Comparison of ENCODE assay signal across 8 cellular contexts in genomic region chr7:16754869-16755317, GRCh38. TPM values are rescaled to one million over a fixed set of nuclear protein-coding genes. Genes with fewer than 3 reads are reported as not detected.
DNase-seq lines count a peak whose midpoint lies in the region; ATAC-seq and TF ChIP-seq lines count a peak whose summit lies in the region.

No MANE protein-coding gene starts in this region.

- H4K20me1 ChIP-seq in HCT116 (ENCODE audit: insufficient read depth), result no peaks in the 10 kb centered on the region
- H4K20me1 ChIP-seq in PC-3 (ENCODE audit: low read length), result peaks cover 12% of the 10 kb centered on the region; the same call in 1 of the 2 replicates

- H3K4me2 ChIP-seq in HCT116 (ENCODE audit: low read length) (peak overlapping the region; percentile 94), PC-3 (ENCODE audit: low read length) (peak overlapping the region; percentile 89)

- CTCF ChIA-PET in HCT116 (lab: Charles Lee), result no interaction called here
- CTCF ChIA-PET in PC-3 (lab: Charles Lee), result no interaction called here

- no peak for ATAC-seq in HCT116
- peak; percentile 9 for ATAC-seq in PC-3
- no peak for ATAC-seq in psoas muscle
- ATAC-seq in foreskin keratinocyte, result no peak
- ATAC-seq in sciatic nerve, result no peak
- no peak for ATAC-seq in HG03139 (IDR thresholded peaks at IDR 0.05; ENCODE audit: unreplicated experiment)

- H3K36me3 ChIP-seq in HCT116 (ENCODE audit: control insufficient read depth in 1 of 2, insufficient read depth in 2 of 2, low read length in 2 of 2) (no peaks in the 10 kb centered on the region), PC-3 (ENCODE audit: low read depth, low read length) (no peaks in the 10 kb centered on the region), psoas muscle (ENCODE audit: insufficient read depth in 1 of 2, low read depth in 1 of 2) (no peaks in the 10 kb centered on the region)

- peaks cover 6% of the 10 kb centered on the region for H3F3A ChIP-seq in PC-3 (ENCODE audit: low read length, unreplicated experiment)

- no peaks in the 10 kb centered on the region for H3K9me3 ChIP-seq in HCT116 (ENCODE audit: control insufficient read depth in 1 of 2, insufficient read depth in 1 of 2, low read depth in 1 of 2, low read length in 2 of 2)
- no peaks in the 10 kb centered on the region for H3K9me3 ChIP-seq in PC-3 (ENCODE audit: low read length)
- H3K9me3 ChIP-seq in psoas muscle, result no peaks in the 10 kb centered on the region

- H3K27ac ChIP-seq in HCT116 (ENCODE audit: low read depth, low read length) (no peak overlapping the region), PC-3 (ENCODE audit: low read length) (peak overlapping the region; percentile 15; the same call in 1 of the 2 replicates), psoas muscle (no peak overlapping the region), foreskin keratinocyte (no peak overlapping the region)

- no peaks in the 10 kb centered on the region for H3K27me3 ChIP-seq in HCT116 (ENCODE audit: insufficient read depth, low read length)
- no peaks in the 10 kb centered on the region for H3K27me3 ChIP-seq in PC-3 (ENCODE audit: low read length)
- peaks cover 0 to 11% (median 3%) of the 10 kb centered on the region in 3 donors for H3K27me3 ChIP-seq in psoas muscle (ENCODE audit: insufficient read depth in 3 of 3, low read length in 2 of 3)
- no peaks in the 10 kb centered on the region for H3K27me3 ChIP-seq in foreskin keratinocyte

- TF ChIP-seq POLR2A in HCT116 (IDR thresholded peaks at IDR 0.05; ENCODE audit: borderline replicate concordance, extremely low read depth, insufficient read depth, insufficient read length), result no peak

- TF ChIP-seq CTCF in HCT116 (IDR thresholded peaks at IDR 0.05 in 2 of 3, conservative IDR thresholded peaks at IDR 0.05 in 1 of 3; ENCODE audit: borderline replicate concordance in 1 of 3, insufficient read depth in 1 of 3, low read depth in 2 of 3, low read length in 2 of 3), result no peak
- no peak for TF ChIP-seq CTCF in PC-3 (conservative IDR thresholded peaks at IDR 0.05; ENCODE audit: low read depth, low read length)
- TF ChIP-seq CTCF in epithelial cell of proximal tubule (conservative IDR thresholded peaks at IDR 0.05; ENCODE audit: low read depth, low read length), result no peak
- TF ChIP-seq CTCF in psoas muscle (IDR thresholded peaks at IDR 0.05), result no peak
- TF ChIP-seq CTCF in foreskin keratinocyte (conservative IDR thresholded peaks at IDR 0.05), result no peak

- H3K9me2 ChIP-seq in HCT116 (ENCODE audit: insufficient read depth), result no peaks in the 10 kb centered on the region
- H3K9me2 ChIP-seq in PC-3 (replicated peaks; ENCODE audit: low read length), result no peaks in the 10 kb centered on the region

- H3K4me1 ChIP-seq in HCT116 (ENCODE audit: control insufficient read depth in 1 of 2, insufficient read depth in 2 of 2, low read length in 2 of 2) (peaks cover 8 to 15% of the 10 kb centered on the region in 2 experiments; a peak in 3 of 4 replicates), PC-3 (ENCODE audit: insufficient read depth, low read length) (peaks cover 28% of the 10 kb centered on the region), psoas muscle (no peaks in the 10 kb centered on the region), foreskin keratinocyte (peaks cover 7% of the 10 kb centered on the region)

- BruUV-seq in HCT116 (replicated peaks; lab: Mats Ljungman, UMichigan) (TSS peak; percentile 52), PC-3 (replicated peaks; lab: Mats Ljungman, UMichigan) (TSS peak; percentile 49)

- no peak overlapping the region for H2AFZ ChIP-seq in HCT116 (ENCODE audit: low read depth, low read length, poor library complexity, severe bottlenecking)
- H2AFZ ChIP-seq in PC-3 (ENCODE audit: low read length), result peak overlapping the region; percentile 75

- POLR2A ChIA-PET in HCT116 (lab: Charles Lee) (no interaction called here), PC-3 (lab: Charles Lee; ENCODE audit: unreplicated experiment) (interaction anchor here (0.6 kb wide), 1 partner anchor 37 kb away, joined by 3 read pairs; no protein-coding TSS in a partner anchor)

- intact Hi-C loops in HCT116 (cut with micrococcal nuclease), result loop anchor here (5.0 kb wide), 1 partner anchor 108 kb away; the partner anchor contains the start of genes ANKMY2 and BZW2
- intact Hi-C loops in PC-3 (cut with micrococcal nuclease), result loop anchor here (5.0 kb wide), 2 partner anchors 53 to 162 kb away; no protein-coding TSS in a partner anchor
- intact Hi-C loops in psoas muscle (cut with DNase I), result no loop called here
- intact Hi-C loops in sciatic nerve (cut with DNase I), result no loop called here

- H3K9ac ChIP-seq in HCT116 (ENCODE audit: low read length) (peak overlapping the region; percentile 64; the same call in 1 of the 2 replicates), PC-3 (ENCODE audit: low read length) (peak overlapping the region; percentile 67)

- no peak for TF ChIP-seq RAD21 in HCT116 (IDR thresholded peaks at IDR 0.05; ENCODE audit: low read depth)

- H3K79me2 ChIP-seq in HCT116 (ENCODE audit: insufficient read depth, low read length), result 0 out of 2 replicates have a peak, but pooled peaks cover 7% of the 10 kb centered on the region
- H3K79me2 ChIP-seq in PC-3 (ENCODE audit: low read length), result peaks cover 62% of the 10 kb centered on the region

- RAD21 ChIA-PET in HCT116 (lab: Charles Lee; ENCODE audit: low non-redundant PET in 1 of 2, low total read pairs in 2 of 2, uncharacterized antibody in 2 of 2, unreplicated experiment in 2 of 2), result no interaction called here

- peak overlapping the region; percentile 75 to 80; a peak in 3 of 4 replicates for H3K4me3 ChIP-seq in HCT116 (replicated peaks in 1 of 2; ENCODE audit: low read depth in 1 of 2, low read length in 2 of 2)
- peak overlapping the region; percentile 88 for H3K4me3 ChIP-seq in PC-3 (ENCODE audit: low read length)
- H3K4me3 ChIP-seq in epithelial cell of proximal tubule (ENCODE audit: low read depth, low read length), result peak overlapping the region; percentile 90
- peak overlapping the region; percentile 68 for H3K4me3 ChIP-seq in psoas muscle

- DNase-seq in HCT116 (ENCODE audit: low read depth, low spot score) (no peak), PC-3 (peak; percentile 24), epithelial cell of proximal tubule (ENCODE audit: low read depth) (no peak), psoas muscle (no peak), foreskin keratinocyte (no peak), hippocampal formation (lab: John Stamatoyannopoulos, UW) (no peak), sciatic nerve (ENCODE audit: low spot score) (no peak)

- 53 to 78% (median 71%) methylated on average over 5 of the region's 5 CpGs for WGBS in psoas muscle, 3 donors

TF ChIP-seq in HCT116, 20 proteins besides CTCF, POLR2A, EP300 and RAD21 (continues in another document):
- TF ChIP-seq POLR2AphosphoS5 (IDR thresholded peaks at IDR 0.05; ENCODE audit: low read depth, low read length) (no peak), CEBPB (IDR thresholded peaks at IDR 0.05; ENCODE audit: low read depth) (no peak), JUND (IDR thresholded peaks at IDR 0.05) (no peak), EGR1 (IDR thresholded peaks at IDR 0.05; ENCODE audit: low read depth) (no peak), SIN3A (IDR thresholded peaks at IDR 0.05; ENCODE audit: low read depth) (no peak), TCF7L2 (IDR thresholded peaks at IDR 0.05; ENCODE audit: borderline replicate concordance, extremely low read depth, insufficient read depth, insufficient read length) (no peak), ZFX (IDR thresholded peaks at IDR 0.05) (no peak), ZBTB33 (IDR thresholded peaks at IDR 0.05; ENCODE audit: extremely low read depth, insufficient replicate concordance, low read length) (no peak)
- TF ChIP-seq, protein P1, sequence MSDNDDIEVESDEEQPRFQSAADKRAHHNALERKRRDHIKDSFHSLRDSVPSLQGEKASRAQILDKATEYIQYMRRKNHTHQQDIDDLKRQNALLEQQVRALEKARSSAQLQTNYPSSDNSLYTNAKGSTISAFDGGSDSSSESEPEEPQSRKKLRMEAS (IDR thresholded peaks at IDR 0.05), result no peak

RNA-seq across cellular contexts. Expression of gene TSPAN13, which starts 1.3 kb away (rescaled TPM):
- total RNA-seq in HCT116 (2021; ENCODE audit: unreplicated experiment) (18.5 TPM), PC-3 (2014; rRNA removed) (27.6 and 34.9 TPM in 2 replicates), epithelial cell of proximal tubule (21.7 and 25.8 TPM in 2 replicates), psoas muscle (1 to 10 TPM; 4.8 to 9.5 (median 8.5) TPM), foreskin keratinocyte (22.5 and 35.7 TPM in 2 replicates), sciatic nerve (30.7 TPM)
- 4.8 and 6.1 TPM in 2 replicates for polyA plus RNA-seq in HCT116 (2012)
- polyA plus RNA-seq in psoas muscle (10 to 100 TPM in 1 of 3 donors, 1 to 10 TPM in 2; 8.7 to 16.2 (median 10.0) TPM), foreskin keratinocyte (16.9 and 25.7 TPM in 2 replicates)

RNA-seq across cellular contexts. Expression of gene AGR2, which starts 49.9 kb away (rescaled TPM):
- 0.93 TPM for total RNA-seq in HCT116 (2021; ENCODE audit: unreplicated experiment)
- not detected in 2 replicates for polyA plus RNA-seq in HCT116 (2012)
- 72.2 and 140 TPM in 2 replicates for total RNA-seq in PC-3 (2014; rRNA removed)
- 11.9 and 29.4 TPM in 2 replicates for total RNA-seq in epithelial cell of proximal tubule
- not detected for total RNA-seq in psoas muscle
- under 1 TPM; 0.07 to 0.20 (median 0.17) TPM for polyA plus RNA-seq in psoas muscle
- total RNA-seq in foreskin keratinocyte, result 0.92 and 2.3 TPM in 2 replicates
- polyA plus RNA-seq in foreskin keratinocyte, result 1.5 and 2.1 TPM in 2 replicates
- total RNA-seq in sciatic nerve, result 0.40 TPM

Comparison
In these comparisons a context has a peak if more than half of its experiments do, and no peak if none do; other contexts are left out.
1. intact Hi-C loops: an anchor here in HCT116 (5.0 kb wide) and PC-3 (5.0 kb wide); none called in psoas muscle and sciatic nerve.